ENCODE assay signal across 8 cellular contexts in the genomic region with DNA sequence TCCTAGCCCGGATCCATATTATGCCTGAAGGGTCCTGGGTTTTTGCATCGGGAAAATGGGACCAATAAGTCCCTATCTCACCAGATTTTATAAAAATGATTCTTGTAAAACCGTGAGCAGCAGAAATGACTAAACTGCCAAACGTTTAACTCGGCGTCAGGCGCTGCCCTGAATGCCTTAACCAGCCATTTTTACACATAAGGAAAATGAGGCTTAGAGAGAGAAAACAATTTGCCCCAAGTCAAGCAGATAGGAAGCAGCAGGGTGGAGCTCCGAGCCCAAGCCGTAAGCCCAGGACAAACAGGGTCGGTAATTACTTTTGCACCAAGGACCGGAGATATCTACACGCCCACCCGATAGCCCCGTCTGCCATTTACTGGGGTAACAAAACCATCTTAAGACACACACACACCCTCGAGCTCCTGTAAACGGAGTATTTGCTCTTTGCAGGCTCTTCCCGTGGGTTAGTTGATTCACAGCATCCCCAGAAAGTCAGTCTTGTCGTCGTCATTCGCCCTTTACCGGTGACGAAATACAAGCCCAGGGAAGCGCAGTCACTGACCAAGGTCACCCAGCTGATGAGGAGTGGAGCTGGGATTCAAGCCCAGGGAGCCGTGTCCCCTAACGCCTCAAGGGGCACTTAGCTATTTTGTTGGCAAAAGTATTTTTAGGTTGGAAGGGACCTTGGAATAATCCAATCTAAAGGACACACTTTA. TPM values are rescaled to one million over a fixed set of nuclear protein-coding genes. Genes with fewer than 3 reads are reported as not detected.
DNase-seq lines count a peak whose midpoint lies in the region; ATAC-seq and TF ChIP-seq lines count a peak whose summit lies in the region.

No MANE protein-coding gene starts in this region.

- peak overlapping the region; percentile 94 for H3K4me3 Mint-ChIP-seq in activated naive CD4-positive, alpha-beta T cell treated with anti-CD3 and anti-CD28 coated beads, Interleukin-2, amount 50 U/mL, for 24 hours
- H3K4me3 Mint-ChIP-seq in central memory CD8-positive, alpha-beta T cell: peak overlapping the region; percentile 83

- H3K9me3 ChIP-seq in OCI-LY7 (ENCODE audit: low read length): peaks cover 12% of the 10 kb centered on the region; the same call in 1 of the 2 replicates

- peak overlapping the region; percentile 27 for H2AK5ac ChIP-seq in mesendoderm (ENCODE audit: low read length)

- TF ChIP-seq CTCF in OCI-LY7 (conservative IDR thresholded peaks at IDR 0.05; ENCODE audit: low read length): no peak

- peak overlapping the region; percentile 88 for H3K4ac ChIP-seq in mesendoderm (ENCODE audit: low read depth, low read length)

- peaks cover 4% of the 10 kb centered on the region for H3K79me1 ChIP-seq in mesendoderm (ENCODE audit: low read length)

- H3K4me2 ChIP-seq in OCI-LY7 (ENCODE audit: low read length): peak overlapping the region; percentile 94
- peak overlapping the region; percentile 82 for H3K4me2 ChIP-seq in mesendoderm (ENCODE audit: low read length)

- CTCF ChIA-PET in OCI-LY7 (lab: Charles Lee; ENCODE audit: unreplicated experiment): interaction anchor here (0.6 kb wide), 2 partner anchors 17 to 23 kb away, joined by 3 read pairs; no protein-coding TSS in a partner anchor

- H3K27ac ChIP-seq in OCI-LY7 (ENCODE audit: low read depth, low read length, poor library complexity, severe bottlenecking): peak overlapping the region; percentile 29
- peak overlapping the region; percentile 11 for H3K27ac ChIP-seq in mesendoderm (ENCODE audit: low read depth, low read length)
- H3K27ac ChIP-seq in urinary bladder (ENCODE audit: low read depth): peak overlapping the region; percentile 65

- peak overlapping the region; percentile 44 for H4K8ac ChIP-seq in mesendoderm (ENCODE audit: low read depth, low read length)

- H2BK15ac ChIP-seq in mesendoderm (replicated peaks; ENCODE audit: low read depth): no peak overlapping the region

- no peaks in the 10 kb centered on the region for H3K9me2 ChIP-seq in OCI-LY7 (ENCODE audit: insufficient read depth, low read length)

- no peaks in the 10 kb centered on the region for H4K20me1 ChIP-seq in OCI-LY7 (ENCODE audit: insufficient read depth, low read length)

- H3K9ac ChIP-seq in mesendoderm (ENCODE audit: low read length): peak overlapping the region; percentile 93

- H2BK5ac ChIP-seq in mesendoderm (ENCODE audit: low read length): peak overlapping the region; percentile 72

- BruUV-seq in OCI-LY7 (replicated peaks; lab: Mats Ljungman, UMichigan): TSS peak; percentile 94

- H2AFZ ChIP-seq in OCI-LY7 (ENCODE audit: low read length): peak overlapping the region; percentile 64

- POLR2A ChIA-PET in OCI-LY7 (lab: Charles Lee): interaction anchor here (0.6 to 2.2 kb wide), 9 partner anchors 10 to 330 kb away, joined by 3 to 10 read pairs (median 4); a partner anchor contains a TSS

- H4K5ac ChIP-seq in mesendoderm (ENCODE audit: low read length): no peak overlapping the region

- peak overlapping the region; percentile 77 for H3K27ac Mint-ChIP-seq in activated naive CD4-positive, alpha-beta T cell treated with anti-CD3 and anti-CD28 coated beads, Interleukin-2, amount 50 U/mL, for 24 hours
- H3K27ac Mint-ChIP-seq in central memory CD8-positive, alpha-beta T cell (ENCODE audit: low read depth): peak overlapping the region; percentile 86

- no peak overlapping the region for H2BK120ac ChIP-seq in mesendoderm (ENCODE audit: low read depth, low read length)

- H3K4me1 Mint-ChIP-seq in activated naive CD4-positive, alpha-beta T cell treated with anti-CD3 and anti-CD28 coated beads, Interleukin-2, amount 50 U/mL, for 24 hours: peaks cover 31% of the 10 kb centered on the region
- H3K4me1 Mint-ChIP-seq in central memory CD8-positive, alpha-beta T cell: peaks cover 29% of the 10 kb centered on the region

- peak overlapping the region; percentile 94 for H3K56ac ChIP-seq in mesendoderm (ENCODE audit: low read length)

- no peak for DNase-seq in activated naive CD4-positive, alpha-beta T cell (lab: John Stamatoyannopoulos, UW)
- DNase-seq in OCI-LY7 (ENCODE audit: low spot score): peak; percentile 21
- no peak for DNase-seq in central memory CD8-positive, alpha-beta T cell (ENCODE audit: low spot score in 2 of 2)
- DNase-seq in mesendoderm: peak; percentile 40
- no peak for DNase-seq in DMS114 treated with DMSO at 0.1 percent for 48 hours (lab: John Stamatoyannopoulos, UW; ENCODE audit: unreplicated experiment)

- no peaks in the 10 kb centered on the region for H3K27me3 ChIP-seq in mesendoderm (ENCODE audit: insufficient read depth, low read length, poor library complexity)

- H3K27me3 Mint-ChIP-seq in activated naive CD4-positive, alpha-beta T cell treated with anti-CD3 and anti-CD28 coated beads, Interleukin-2, amount 50 U/mL, for 24 hours: no peaks in the 10 kb centered on the region
- H3K27me3 Mint-ChIP-seq in central memory CD8-positive, alpha-beta T cell: no peaks in the 10 kb centered on the region

- H3K36me3 ChIP-seq in OCI-LY7 (ENCODE audit: insufficient read depth, low read length) (peaks cover 23% of the 10 kb centered on the region; the same call in 1 of the 2 replicates), mesendoderm (ENCODE audit: control insufficient read depth, insufficient read depth, low read length) (peaks cover 2% of the 10 kb centered on the region), urinary bladder (ENCODE audit: insufficient read depth) (no peaks in the 10 kb centered on the region)

- ATAC-seq in central memory CD8-positive, alpha-beta T cell (replicated peaks; ENCODE audit: extremely low read depth, poor library complexity, severe bottlenecking): peak; percentile 34
- no peak for ATAC-seq in HG02938 (IDR thresholded peaks at IDR 0.05; ENCODE audit: unreplicated experiment)

- H3K4me1 ChIP-seq in OCI-LY7 (ENCODE audit: insufficient read depth, low read length, poor library complexity, severe bottlenecking): peaks cover 10% of the 10 kb centered on the region
- H3K4me1 ChIP-seq in mesendoderm (ENCODE audit: control insufficient read depth, low read depth, low read length): peaks cover 3% of the 10 kb centered on the region
- no peaks in the 10 kb centered on the region for H3K4me1 ChIP-seq in urinary bladder (ENCODE audit: insufficient read depth)

- H3K18ac ChIP-seq in mesendoderm (ENCODE audit: low read length): peak overlapping the region; percentile 21

- no CpG with 5 or more reads among the region's 25 CpGs for WGBS in mesendoderm (ENCODE audit: extremely low coverage, insufficient coverage, low lambda C conversion rate)
- 1% methylated on average over 25 of the region's 25 CpGs for WGBS in urinary bladder

- H3K23ac ChIP-seq in mesendoderm (ENCODE audit: low read length): no peak overlapping the region

- H3K9me3 Mint-ChIP-seq in activated naive CD4-positive, alpha-beta T cell treated with anti-CD3 and anti-CD28 coated beads, Interleukin-2, amount 50 U/mL, for 24 hours: no peaks in the 10 kb centered on the region
- H3K9me3 Mint-ChIP-seq in central memory CD8-positive, alpha-beta T cell: no peaks in the 10 kb centered on the region

- H3K4me3 ChIP-seq in OCI-LY7 (ENCODE audit: low read depth, low read length, poor library complexity, severe bottlenecking) (peak overlapping the region; percentile 88), mesendoderm (ENCODE audit: low read length) (peak overlapping the region; percentile 84), urinary bladder (ENCODE audit: low read depth, low read length) (peak overlapping the region; percentile 65)

- intact Hi-C loops in OCI-LY7 (cut with micrococcal nuclease; ENCODE audit: unreplicated experiment): no loop called here

- peaks cover 17% of the 10 kb centered on the region; the same call in 1 of the 2 replicates for H3K79me2 ChIP-seq in OCI-LY7 (ENCODE audit: insufficient read depth, low read depth, low read length)
- H3K79me2 ChIP-seq in mesendoderm (ENCODE audit: control insufficient read depth, insufficient read depth, low read length): no peaks in the 10 kb centered on the region

- no peaks in the 10 kb centered on the region for H3K36me3 Mint-ChIP-seq in activated naive CD4-positive, alpha-beta T cell treated with anti-CD3 and anti-CD28 coated beads, Interleukin-2, amount 50 U/mL, for 24 hours
- H3K36me3 Mint-ChIP-seq in central memory CD8-positive, alpha-beta T cell (ENCODE audit: insufficient read depth): peaks cover 29% of the 10 kb centered on the region

RNA-seq across cellular contexts. Expression of a gene that starts 16.0 kb away (rescaled TPM):
- 27.3 and 33.4 TPM in 2 replicates for total RNA-seq in OCI-LY7 (2014; rRNA removed; shearing (Covaris generic))
- total RNA-seq in OCI-LY7 (2022) (23.4 and 27.1 TPM in 2 replicates), urinary bladder (23.3 TPM)
- 16.7 TPM for polyA plus RNA-seq in mesendoderm (2013, experiment 1 of 2)
- polyA plus RNA-seq in mesendoderm (2013, experiment 2 of 2): 16.4 TPM
- polyA plus RNA-seq in urinary bladder: 38.1 TPM

RNA-seq across cellular contexts. Expression of a gene that starts 25.9 kb away (rescaled TPM):
- total RNA-seq in OCI-LY7 (2014; rRNA removed; shearing (Covaris generic)): 162 and 177 TPM in 2 replicates
- total RNA-seq in OCI-LY7 (2022) (80.3 and 90.1 TPM in 2 replicates), urinary bladder (22.6 TPM)
- polyA plus RNA-seq in mesendoderm (2013, experiment 1 of 2): 323 TPM
- 327 TPM for polyA plus RNA-seq in mesendoderm (2013, experiment 2 of 2)
- 156 TPM for polyA plus RNA-seq in urinary bladder

RNA-seq across cellular contexts. Expression of a gene that starts 46.9 kb away (rescaled TPM):
- 3.7 and 5.0 TPM in 2 replicates for total RNA-seq in OCI-LY7 (2014; rRNA removed; shearing (Covaris generic))
- 10.8 and 13.4 TPM in 2 replicates for total RNA-seq in OCI-LY7 (2022)
- polyA plus RNA-seq in mesendoderm (2013, experiment 1 of 2): 31.4 TPM
- 30.0 TPM for polyA plus RNA-seq in mesendoderm (2013, experiment 2 of 2)
- 2.5 TPM for total RNA-seq in urinary bladder
- 2.2 TPM for polyA plus RNA-seq in urinary bladder

Comparison
In these comparisons a context has a peak if more than half of its experiments do, and no peak if none do; other contexts are left out.
1. DNase-seq: peak in OCI-LY7 (single experiment) and mesendoderm (single experiment); none in activated naive CD4-positive, alpha-beta T cell (0 of 4), central memory CD8-positive, alpha-beta T cell (0 of 2) and DMS114 treated with DMSO at 0.1 percent for 48 hours (single experiment).
2. H3K27ac ChIP-seq: peak in every context shown above with its lines; median percentile 65 in urinary bladder; 29 in OCI-LY7; 11 in mesendoderm.
3. Peak in every context shown above with its lines, with median percentiles within 50 percentile points of each other: H3K4me3 ChIP-seq.